Comparison of ENCODE assay signal across 9 cellular contexts in genomic region chr11:64744544-64745218, GRCh38. TPM values are rescaled to one million over a fixed set of nuclear protein-coding genes. Genes with fewer than 3 reads are reported as not detected.
A peak's percentile ranks its signal among the peaks of the same experiment; 100 is the strongest.
DNase-seq lines count a peak whose midpoint lies in the region; ATAC-seq and TF ChIP-seq lines count a peak whose summit lies in the region.
"Had no signal": no experiment of that assay in that cellular context is flagged by ENCODE, and none has a peak within 500 bp of the region (broad histone marks: within the 10 kb centered on the region; RNA-seq: fewer than 3 reads in every experiment).

No MANE protein-coding gene starts in this region.

- peaks cover 27% of the 10 kb centered on the region for H3K36me3 Mint-ChIP-seq in activated CD8-positive, alpha-beta T cell treated with anti-CD3 and anti-CD28 coated beads, Interleukin-2, amount 10 ng/mL, durations not matched to agents 7 days and 5 days (ENCODE audit: low read depth)
- peaks cover 21% of the 10 kb centered on the region for H3K36me3 Mint-ChIP-seq in stimulated activated effector memory CD8-positive, alpha-beta T cell treated with anti-CD3 and anti-CD28 coated beads, Interleukin-12 subunit alpha, Interleukin-12 subunit beta, amount 100 ng/mL, for 72 hours

- no peaks in the 10 kb centered on the region for H3K9me3 Mint-ChIP-seq in activated CD8-positive, alpha-beta T cell treated with anti-CD3 and anti-CD28 coated beads, Interleukin-2, amount 10 ng/mL, durations not matched to agents 7 days and 5 days (ENCODE audit: insufficient read depth)
- no peaks in the 10 kb centered on the region for H3K9me3 Mint-ChIP-seq in stimulated activated effector memory CD8-positive, alpha-beta T cell treated with anti-CD3 and anti-CD28 coated beads, Interleukin-12 subunit alpha, Interleukin-12 subunit beta, amount 100 ng/mL, for 72 hours

- H3K27ac Mint-ChIP-seq in activated CD8-positive, alpha-beta T cell treated with anti-CD3 and anti-CD28 coated beads, Interleukin-2, amount 10 ng/mL, durations not matched to agents 7 days and 5 days: peak overlapping the region; percentile 97
- H3K27ac Mint-ChIP-seq in stimulated activated effector memory CD8-positive, alpha-beta T cell treated with anti-CD3 and anti-CD28 coated beads, Interleukin-12 subunit alpha, Interleukin-12 subunit beta, amount 100 ng/mL, for 72 hours: peak overlapping the region; percentile 84

- H3K4me1 ChIP-seq in HEK293 (ENCODE audit: control insufficient read depth, insufficient read depth, low read length) (no peaks in the 10 kb centered on the region), right atrium auricular region (peaks cover 0 to 45% of the 10 kb centered on the region in 2 donors)

- H3K9me3 ChIP-seq in HEK293 (ENCODE audit: control insufficient read depth, insufficient read depth, low read depth, low read length) (no peaks in the 10 kb centered on the region), right atrium auricular region (no peaks in the 10 kb centered on the region)

- peak overlapping the region; percentile 90 for H3K4me3 Mint-ChIP-seq in activated CD8-positive, alpha-beta T cell treated with anti-CD3 and anti-CD28 coated beads, Interleukin-2, amount 10 ng/mL, durations not matched to agents 7 days and 5 days
- H3K4me3 Mint-ChIP-seq in stimulated activated effector memory CD8-positive, alpha-beta T cell treated with anti-CD3 and anti-CD28 coated beads, Interleukin-12 subunit alpha, Interleukin-12 subunit beta, amount 100 ng/mL, for 72 hours: peak overlapping the region; percentile 92

- no peaks in the 10 kb centered on the region for H3K27me3 Mint-ChIP-seq in activated CD8-positive, alpha-beta T cell treated with anti-CD3 and anti-CD28 coated beads, Interleukin-2, amount 10 ng/mL, durations not matched to agents 7 days and 5 days (ENCODE audit: low read depth)

- DNase-seq in activated CD8-positive, alpha-beta T cell treated with anti-CD3 and anti-CD28 coated beads, Interleukin-2, amount 10 ng/mL, durations not matched to agents 7 days and 5 days: peak; percentile 42
- DNase-seq in right atrium auricular region (ENCODE audit: low spot score) (no peak), NOMO-1 treated with dmso at 0.1 percent for 144 hours (lab: John Stamatoyannopoulos, UW; ENCODE audit: unreplicated experiment) (no peak), kidney glomerular epithelial cell (lab: John Stamatoyannopoulos, UW) (no peak), T1000 (lab: John Stamatoyannopoulos, UW) (no peak)
- no peak for DNase-seq in stimulated activated effector memory CD8-positive, alpha-beta T cell treated with anti-CD3 and anti-CD28 coated beads, Interleukin-12 subunit alpha, Interleukin-12 subunit beta, amount 100 ng/mL, for 72 hours (ENCODE audit: low spot score in 2 of 2)

- H3K4me1 Mint-ChIP-seq in activated CD8-positive, alpha-beta T cell treated with anti-CD3 and anti-CD28 coated beads, Interleukin-2, amount 10 ng/mL, durations not matched to agents 7 days and 5 days (ENCODE audit: low read depth): peaks cover 45% of the 10 kb centered on the region
- peaks cover 47% of the 10 kb centered on the region for H3K4me1 Mint-ChIP-seq in stimulated activated effector memory CD8-positive, alpha-beta T cell treated with anti-CD3 and anti-CD28 coated beads, Interleukin-12 subunit alpha, Interleukin-12 subunit beta, amount 100 ng/mL, for 72 hours

- CTCF ChIA-PET in HEK293 (lab: Yijun Ruan, JAX): interaction anchor here (0.5 to 3.9 kb wide), 14 partner anchors 8 to 401 kb away, joined by 3 to 22 read pairs (median 4); partner anchors contain the start of gene PYGM
- CTCF ChIA-PET in activated CD8-positive, alpha-beta T cell treated with anti-CD3 and anti-CD28 coated beads, Interleukin-2, amount 10 ng/mL, durations not matched to agents 7 days and 5 days (lab: Charles Lee): interaction anchor here (0.9 to 11.9 kb wide), 14 partner anchors 9 to 104 kb away, joined by 3 to 149 read pairs (median 8); partner anchors contain the start of genes PYGM and SF1

- TF ChIP-seq CTCF in HEK293 (tag by site-specific recombination; IDR thresholded peaks at IDR 0.05) (no peak), right atrium auricular region (IDR thresholded peaks at IDR 0.05) (no peak)

- peak; percentile 1 for ATAC-seq in activated CD8-positive, alpha-beta T cell treated with anti-CD3 and anti-CD28 coated beads, Interleukin-2, amount 10 ng/mL, durations not matched to agents 7 days and 5 days
- no peak for ATAC-seq in stimulated activated effector memory CD8-positive, alpha-beta T cell treated with anti-CD3 and anti-CD28 coated beads, Interleukin-12 subunit alpha, Interleukin-12 subunit beta, amount 100 ng/mL, for 72 hours
- ATAC-seq in GM18909 (IDR thresholded peaks at IDR 0.05; ENCODE audit: poor library complexity, unreplicated experiment): no peak

- POLR2A ChIA-PET in HEK293 (lab: Yijun Ruan, JAX): interaction anchor here (0.5 to 2.1 kb wide), 4 partner anchors 15 to 582 kb away, joined by 3 to 8 read pairs (median 4); partner anchors contain the start of genes PYGM and SF1
- POLR2A ChIA-PET in activated CD8-positive, alpha-beta T cell treated with anti-CD3 and anti-CD28 coated beads, Interleukin-2, amount 10 ng/mL, durations not matched to agents 7 days and 5 days (lab: Charles Lee): interaction anchor here (0.6 to 6.0 kb wide), 15 partner anchors 10 to 1903 kb away, joined by 3 to 102 read pairs (median 6); partner anchors contain the start of genes MEN1, PYGM, SF1 and TRMT112

- H3K36me3 ChIP-seq in HEK293 (ENCODE audit: control insufficient read depth in 2 of 2, insufficient read depth in 1 of 2, low read length in 2 of 2): no peaks in the 10 kb centered on the region
- H3K36me3 ChIP-seq in right atrium auricular region: no peaks in the 10 kb centered on the region

- peak overlapping the region; percentile 20 for H3K4me3 ChIP-seq in HEK293 (ENCODE audit: low read depth, low read length)
- H3K4me3 ChIP-seq in right atrium auricular region: peak overlapping the region; percentile 54 to 69

- H3K27me3 ChIP-seq in right atrium auricular region: no peaks in the 10 kb centered on the region

- no peak overlapping the region; the same call in 1 of the 2 replicates for H3K27ac ChIP-seq in HEK293 (ENCODE audit: extremely low read depth, low read depth, low read length)
- H3K27ac ChIP-seq in right atrium auricular region: peak overlapping the region; percentile 93 to 94

TF ChIP-seq in HEK293, 187 proteins besides CTCF, POLR2A, EP300 and RAD21 (continues in another document):
- TF ChIP-seq, protein P1, sequence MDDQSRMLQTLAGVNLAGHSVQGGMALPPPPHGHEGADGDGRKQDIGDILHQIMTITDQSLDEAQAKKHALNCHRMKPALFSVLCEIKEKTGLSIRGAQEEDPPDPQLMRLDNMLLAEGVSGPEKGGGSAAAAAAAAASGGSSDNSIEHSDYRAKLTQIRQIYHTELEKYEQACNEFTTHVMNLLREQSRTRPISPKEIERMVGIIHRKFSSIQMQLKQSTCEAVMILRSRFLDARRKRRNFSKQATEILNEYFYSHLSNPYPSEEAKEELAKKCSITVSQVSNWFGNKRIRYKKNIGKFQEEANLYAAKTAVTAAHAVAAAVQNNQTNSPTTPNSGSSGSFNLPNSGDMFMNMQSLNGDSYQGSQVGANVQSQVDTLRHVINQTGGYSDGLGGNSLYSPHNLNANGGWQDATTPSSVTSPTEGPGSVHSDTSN (CRISPR knock-in tag; IDR thresholded peaks at IDR 0.05): no peak
- TF ChIP-seq ZNF19 (tag by site-specific recombination; IDR thresholded peaks at IDR 0.05; ENCODE audit: low read depth): no peak
- no peak for TF ChIP-seq SP7 (tag by site-specific recombination; IDR thresholded peaks at IDR 0.05)
- no peak for TF ChIP-seq ZNF112 (tag by site-specific recombination; IDR thresholded peaks at IDR 0.05)
- TF ChIP-seq ZBTB49 (tag by site-specific recombination; IDR thresholded peaks at IDR 0.05; ENCODE audit: low read depth): no peak
- no peak for TF ChIP-seq ZNF433 (tag by site-specific recombination; IDR thresholded peaks at IDR 0.05; ENCODE audit: low read depth)

RNA-seq across cellular contexts. Expression of gene RASGRP2, which starts 0.7 kb away (rescaled TPM):
- total RNA-seq in activated CD8-positive, alpha-beta T cell treated with anti-CD3 and anti-CD28 coated beads, Interleukin-2, amount 10 ng/mL, durations not matched to agents 7 days and 5 days: 100 to 1,000 TPM; 101 to 115 TPM
- total RNA-seq in right atrium auricular region: 10 to 100 TPM; 28.1 to 30.4 TPM
- total RNA-seq: SK-MEL-5 had no signal

RNA-seq across cellular contexts. Expression of gene PYGM, which starts 15.1 kb away (rescaled TPM):
- total RNA-seq in activated CD8-positive, alpha-beta T cell treated with anti-CD3 and anti-CD28 coated beads, Interleukin-2, amount 10 ng/mL, durations not matched to agents 7 days and 5 days: 1 to 10 TPM; 2.9 to 4.7 TPM
- total RNA-seq in right atrium auricular region: 10 to 100 TPM; 17.8 to 84.7 TPM

RNA-seq across cellular contexts. Expression of gene NRXN2, which starts 21.7 kb away (rescaled TPM):
- under 1 TPM; 0.13 to 0.34 TPM for total RNA-seq in activated CD8-positive, alpha-beta T cell treated with anti-CD3 and anti-CD28 coated beads, Interleukin-2, amount 10 ng/mL, durations not matched to agents 7 days and 5 days
- total RNA-seq in right atrium auricular region: 1 to 10 TPM in 1 of 2 donors, under 1 TPM in 1; 0.85 to 1.4 TPM

RNA-seq across cellular contexts. Expression of gene SF1, which starts 33.7 kb away (rescaled TPM):
- 100 to 1,000 TPM; 421 to 423 TPM for total RNA-seq in activated CD8-positive, alpha-beta T cell treated with anti-CD3 and anti-CD28 coated beads, Interleukin-2, amount 10 ng/mL, durations not matched to agents 7 days and 5 days
- 100 to 1,000 TPM; 196 to 213 TPM for total RNA-seq in right atrium auricular region

RNA-seq across cellular contexts. Expression of gene MAP4K2, which starts 58.3 kb away (rescaled TPM):
- 10 to 100 TPM; 84.2 to 90.2 TPM for total RNA-seq in activated CD8-positive, alpha-beta T cell treated with anti-CD3 and anti-CD28 coated beads, Interleukin-2, amount 10 ng/mL, durations not matched to agents 7 days and 5 days
- total RNA-seq in right atrium auricular region: 10 to 100 TPM; 19.4 to 20.4 TPM
